In the genomic region with DNA sequence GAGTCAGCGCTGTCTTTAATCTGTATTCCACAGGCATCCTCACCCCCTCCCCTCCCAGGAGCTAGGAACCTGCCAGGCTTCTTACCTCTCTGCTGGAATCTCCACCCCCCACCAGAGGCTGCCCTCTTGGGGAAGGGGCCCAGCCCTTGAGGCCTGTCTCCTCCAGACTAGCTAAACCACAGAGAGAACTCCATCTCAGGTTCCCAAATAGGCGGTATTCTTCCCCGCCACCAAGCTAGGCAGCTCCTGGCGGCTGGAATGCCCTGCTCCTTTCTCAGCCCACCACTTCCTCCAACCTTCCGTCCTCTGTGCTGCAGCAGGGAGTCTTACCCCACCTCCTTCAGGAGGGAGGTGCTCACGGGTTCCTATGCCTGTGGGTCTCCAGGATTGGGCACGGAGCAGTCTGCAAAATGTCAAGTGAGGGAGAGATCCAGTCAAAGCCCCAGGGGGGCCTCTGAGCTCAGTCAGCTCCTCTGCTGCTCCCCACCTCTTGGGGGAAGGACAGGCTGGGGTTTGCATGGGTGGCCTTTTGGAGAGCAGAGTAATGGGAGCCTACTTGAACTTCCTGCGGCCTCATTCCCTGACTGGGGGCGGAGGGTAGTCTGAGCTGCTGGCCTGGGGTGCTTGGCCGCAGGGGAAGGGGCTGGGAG, we compare ENCODE assay signal across 8 cellular contexts. TPM values are rescaled to one million over a fixed set of nuclear protein-coding genes. Genes with fewer than 3 reads are reported as not detected.
DNase-seq lines count a peak whose midpoint lies in the region; ATAC-seq and TF ChIP-seq lines count a peak whose summit lies in the region.

No MANE protein-coding gene starts in this region.

- no peak for TF ChIP-seq CTCF in gastrocnemius medialis (IDR thresholded peaks at IDR 0.05 in 4 of 5, conservative IDR thresholded peaks at IDR 0.05 in 1 of 5)
- no peak for TF ChIP-seq CTCF in MM.1S (IDR thresholded peaks at IDR 0.05; ENCODE audit: low read length)

- H3K9ac ChIP-seq in SK-N-MC (ENCODE audit: insufficient read length) (no peak overlapping the region), MM.1S (ENCODE audit: low read length) (no peak overlapping the region)

- peaks cover 20% of the 10 kb centered on the region for H3K79me2 ChIP-seq in MM.1S (ENCODE audit: low read length)

- H3K4me1 Mint-ChIP-seq in T-helper 2 cell treated with Interferon-gamma antibody and Interleukin-4, amounts not matched to agents 5 μg/mL and 100 μg/mL, for 36 hours (ENCODE audit: low read depth), result peaks cover 7% of the 10 kb centered on the region

- H3K27ac Mint-ChIP-seq in T-helper 2 cell treated with Interferon-gamma antibody and Interleukin-4, amounts not matched to agents 5 μg/mL and 100 μg/mL, for 36 hours, result no peak overlapping the region

- H3K4me3 Mint-ChIP-seq in T-helper 2 cell treated with Interferon-gamma antibody and Interleukin-4, amounts not matched to agents 5 μg/mL and 100 μg/mL, for 36 hours, result peak overlapping the region; percentile 29

- no peak overlapping the region for H3K4me2 ChIP-seq in MM.1S (ENCODE audit: low read depth, low read length)

- peak overlapping the region; percentile 84 for H3K4me3 ChIP-seq in SK-N-MC
- H3K4me3 ChIP-seq in gastrocnemius medialis, result peak overlapping the region in 2 of 4 donors; percentile 60 to 94
- H3K4me3 ChIP-seq in MM.1S (ENCODE audit: low read length), result no peak overlapping the region

- H3K9me3 ChIP-seq in SK-N-MC (ENCODE audit: low read depth, low read length) (no peaks in the 10 kb centered on the region), gastrocnemius medialis (no peaks in the 10 kb centered on the region), MM.1S (replicated peaks; ENCODE audit: insufficient read depth, low read length) (no peaks in the 10 kb centered on the region)

- H3K36me3 ChIP-seq in SK-N-MC (ENCODE audit: insufficient read depth, low read length) (no peaks in the 10 kb centered on the region), gastrocnemius medialis (no peaks in the 10 kb centered on the region), MM.1S (replicated peaks; ENCODE audit: insufficient read depth, low read length) (no peaks in the 10 kb centered on the region)

- no peak for TF ChIP-seq POLR2A in gastrocnemius medialis (IDR thresholded peaks at IDR 0.05)

- no peaks in the 10 kb centered on the region for H3K27me3 ChIP-seq in gastrocnemius medialis
- no peaks in the 10 kb centered on the region for H3K27me3 ChIP-seq in MM.1S (replicated peaks; ENCODE audit: insufficient read depth, low read length)

- H3K4me1 ChIP-seq in gastrocnemius medialis, result peaks cover 43 to 53% of the 10 kb centered on the region in 2 donors
- no peaks in the 10 kb centered on the region for H3K4me1 ChIP-seq in MM.1S (ENCODE audit: low read length)

- no peak overlapping the region for H2AFZ ChIP-seq in MM.1S (ENCODE audit: low read length)

- no peak for DNase-seq in T-helper 2 cell treated with Interferon-gamma antibody and Interleukin-4, amounts not matched to agents 5 μg/mL and 100 μg/mL, for 36 hours (ENCODE audit: low spot score)
- no peak for DNase-seq in T-helper 2 cell
- DNase-seq in SK-N-MC (ENCODE audit: low read depth, low spot score), result peak; percentile 39
- DNase-seq in glomerular visceral epithelial cell (ENCODE audit: extremely low spot score), result peak; percentile 71
- peak in 1 of 2 donors; percentile 36 for DNase-seq in gastrocnemius medialis
- DNase-seq in MM.1S, result no peak
- no peak for DNase-seq in SKM-1 treated with dmso at 0.1 percent for 144 hours (lab: John Stamatoyannopoulos, UW; ENCODE audit: unreplicated experiment)

- H4K20me1 ChIP-seq in MM.1S (ENCODE audit: insufficient read depth, low read length), result no peaks in the 10 kb centered on the region

- H3K27ac ChIP-seq in SK-N-MC (peak overlapping the region; percentile 81), gastrocnemius medialis (peak overlapping the region; percentile 88 to 98 (median 93)), MM.1S (ENCODE audit: low read length) (no peak overlapping the region)

- 0 out of 2 replicates have a peak, but pooled peaks cover 5% of the 10 kb centered on the region for H3F3A ChIP-seq in MM.1S (ENCODE audit: insufficient read depth, low read length)

- intact Hi-C loops in gastrocnemius medialis (cut with DNase I; ENCODE audit: low total_unique reads), result loop anchor here (5.0 kb wide), 1 partner anchor 544 kb away; the partner anchor contains the start of gene FLCN

- H3K36me3 Mint-ChIP-seq in T-helper 2 cell treated with Interferon-gamma antibody and Interleukin-4, amounts not matched to agents 5 μg/mL and 100 μg/mL, for 36 hours (ENCODE audit: low read depth), result peaks cover 3% of the 10 kb centered on the region

- no peak for ATAC-seq in gastrocnemius medialis
- no peak for ATAC-seq in GM21529 (IDR thresholded peaks at IDR 0.05; ENCODE audit: unreplicated experiment)

- H3K9me2 ChIP-seq in MM.1S (replicated peaks; ENCODE audit: insufficient read depth, low read length), result no peaks in the 10 kb centered on the region

- H3K9me3 Mint-ChIP-seq in T-helper 2 cell treated with Interferon-gamma antibody and Interleukin-4, amounts not matched to agents 5 μg/mL and 100 μg/mL, for 36 hours, result no peaks in the 10 kb centered on the region

- in situ Hi-C loops in gastrocnemius medialis (cut with MboI; ENCODE audit: low sequenced_read_pairs in 4 of 4), result loop anchor here in 1 of 4 donors (25.0 kb wide), 1 partner anchor 94 kb away; the partner anchor contains the start of gene RAI1

- peaks cover 22% of the 10 kb centered on the region for H3K27me3 Mint-ChIP-seq in T-helper 2 cell treated with Interferon-gamma antibody and Interleukin-4, amounts not matched to agents 5 μg/mL and 100 μg/mL, for 36 hours (ENCODE audit: low read depth)

RNA-seq across cellular contexts. Expression of gene SREBF1, which starts 55.7 kb away (rescaled TPM):
- total RNA-seq in gastrocnemius medialis, result 10 to 100 TPM; 11.1 to 64.5 (median 32.3) TPM

Comparison
In these comparisons a context has a peak if more than half of its experiments do, and no peak if none do; other contexts are left out.
1. DNase-seq: peak in SK-N-MC (single experiment) and glomerular visceral epithelial cell (single experiment); none in T-helper 2 cell treated with Interferon-gamma antibody and Interleukin-4, amounts not matched to agents 5 μg/mL and 100 μg/mL, for 36 hours (single experiment), T-helper 2 cell (0 of 5), MM.1S (single experiment) and SKM-1 treated with dmso at 0.1 percent for 144 hours (single experiment).